Comparison of ENCODE assay signal across 9 cellular contexts in the genomic region with DNA sequence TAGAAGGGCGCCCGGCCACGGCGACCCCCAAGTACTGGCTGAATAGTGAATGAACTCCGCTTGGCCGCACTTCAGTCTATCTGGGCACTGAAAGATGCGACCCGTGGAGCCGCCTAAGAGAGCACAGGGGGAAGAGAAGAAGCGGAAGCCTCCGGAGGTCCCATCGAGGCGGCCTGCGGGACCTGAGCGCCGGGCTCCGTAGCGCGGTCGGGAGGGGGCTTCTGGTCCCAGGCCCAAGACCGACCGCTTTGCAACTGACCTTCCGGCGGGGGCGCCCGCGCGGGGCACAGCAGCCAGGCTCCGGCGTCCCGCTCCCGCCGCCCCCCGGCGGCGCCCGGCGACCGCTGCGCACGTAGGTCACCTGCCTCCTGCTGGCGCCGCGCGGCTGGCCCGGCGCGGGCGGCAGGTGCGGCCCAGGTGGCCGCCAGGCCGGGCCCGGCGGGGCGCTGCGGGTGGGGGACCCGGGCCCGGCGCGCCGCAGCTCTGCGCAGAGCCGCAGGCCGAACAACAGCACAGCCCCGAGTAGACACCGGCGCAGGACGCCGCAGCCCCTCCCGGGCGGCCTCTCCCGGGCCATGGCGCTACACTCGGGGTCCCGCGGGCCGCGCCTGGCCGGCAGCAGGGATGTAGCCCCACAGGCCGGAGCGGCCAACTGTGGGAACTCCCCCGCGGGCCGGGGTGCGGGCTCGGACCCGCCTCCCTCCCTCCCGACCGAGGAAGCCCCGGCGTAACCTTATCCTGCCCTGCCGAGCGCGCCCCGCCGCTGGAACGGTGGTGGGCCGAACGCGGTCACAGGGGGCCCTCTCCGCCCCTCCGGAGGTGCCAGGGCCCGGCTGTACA. TPM values are rescaled to one million over a fixed set of nuclear protein-coding genes. Genes with fewer than 3 reads are reported as not detected.
DNase-seq lines count a peak whose midpoint lies in the region; ATAC-seq and TF ChIP-seq lines count a peak whose summit lies in the region.
"Had no signal": no experiment of that assay in that cellular context is flagged by ENCODE, and none has a peak within 500 bp of the region (broad histone marks: within the 10 kb centered on the region; RNA-seq: fewer than 3 reads in every experiment).

A gene with protein sequence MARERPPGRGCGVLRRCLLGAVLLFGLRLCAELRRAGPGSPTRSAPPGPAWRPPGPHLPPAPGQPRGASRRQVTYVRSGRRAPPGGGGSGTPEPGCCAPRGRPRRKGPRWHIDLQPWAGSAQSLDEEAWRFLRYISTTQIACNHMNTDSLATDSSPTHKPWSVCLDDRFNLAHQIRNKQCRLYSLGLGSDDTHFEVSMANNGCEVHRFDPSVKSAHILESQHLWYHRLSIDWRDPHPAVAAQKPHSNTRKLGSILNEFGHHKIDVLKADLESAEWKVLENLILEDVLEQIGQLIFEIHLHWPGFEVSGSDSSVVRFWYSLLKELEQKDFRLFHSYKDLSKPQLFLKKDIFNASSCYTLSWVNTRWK (minus strand): TSS at position 654 of the 840 bp plus-strand sequence. CDS start 77 bp downstream, at position 577.

- H3K79me2 ChIP-seq in mammary epithelial cell (ENCODE audit: insufficient read depth, low read length), result no peaks in the 10 kb centered on the region

- H3K36me3 Mint-ChIP-seq in CD8-positive, alpha-beta memory T cell, result no peaks in the 10 kb centered on the region

- peak within 1 kb of the TSS; percentile 76 to 92 (median 84) for H3K4me3 Mint-ChIP-seq in CD8-positive, alpha-beta memory T cell

- CTCF ChIA-PET in CD8-positive, alpha-beta memory T cell (lab: Charles Lee), result interaction anchor here (0.9 to 1.2 kb wide), 2 partner anchors 10 to 12 kb away, joined by 3 read pairs; no protein-coding TSS in a partner anchor
- CTCF ChIA-PET in mammary epithelial cell (lab: Charles Lee; ENCODE audit: low non-redundant PET), result no interaction called here

- no peaks in the 10 kb centered on the region for H3K36me3 ChIP-seq in CD8-positive, alpha-beta memory T cell (ENCODE audit: insufficient read depth, low read length)
- no peaks in the 10 kb centered on the region for H3K36me3 ChIP-seq in mammary epithelial cell (ENCODE audit: insufficient read depth, low read length)
- H3K36me3 ChIP-seq: neutrophil had no signal

- H2AFZ ChIP-seq in mammary epithelial cell (ENCODE audit: low read depth, low read length), result peak within 1 kb of the TSS; percentile 39

- peak in 2 of 5 donors; percentile 2 to 38 for DNase-seq in CD8-positive, alpha-beta memory T cell
- peak; percentile 37 for DNase-seq in HuH-7.5 (ENCODE audit: low spot score)
- DNase-seq in mammary epithelial cell, result no peak
- peak; percentile 77 for DNase-seq in left kidney (ENCODE audit: low read depth, low spot score)
- no peak for DNase-seq in NCI-H1092 (lab: John Stamatoyannopoulos, UW)

- peaks cover 10 to 14% (median 14%) of the 10 kb centered on the region in 3 donors for H3K4me1 Mint-ChIP-seq in CD8-positive, alpha-beta memory T cell

- no TSS peak for BruUV-seq in mammary epithelial cell (replicated peaks; lab: Mats Ljungman, UMichigan)

- no peaks in the 10 kb centered on the region for H3K9me3 ChIP-seq in CD8-positive, alpha-beta memory T cell (ENCODE audit: low read length)
- no peaks in the 10 kb centered on the region for H3K9me3 ChIP-seq in mammary epithelial cell (replicated peaks; ENCODE audit: insufficient read depth, low read length)
- H3K9me3 ChIP-seq: neutrophil had no signal

- 7% methylated on average over 11 of the region's 103 CpGs for WGBS in mammary epithelial cell (ENCODE audit: low coverage, missing lambda C conversion rate)

- H3K9ac ChIP-seq in mammary epithelial cell (ENCODE audit: insufficient read depth, low read length), result no peak within 1 kb of the TSS

- no peak for TF ChIP-seq CTCF in mammary epithelial cell (conservative IDR thresholded peaks at IDR 0.05 in 1 of 2, IDR thresholded peaks at IDR 0.05 in 1 of 2; ENCODE audit: extremely low read depth in 1 of 2, insufficient read depth in 1 of 2, low read depth in 1 of 2, low read length in 2 of 2)

- intact Hi-C loops in mammary epithelial cell (cut with micrococcal nuclease), result no loop called here

- H3K4me2 ChIP-seq in mammary epithelial cell (ENCODE audit: insufficient read depth, low read depth, low read length), result peak within 1 kb of the TSS; percentile 71

- peak within 1 kb of the TSS in 3 of 8 donors; percentile 47 to 81 (median 75) for H3K27ac Mint-ChIP-seq in CD8-positive, alpha-beta memory T cell

- peaks cover 5% of the 10 kb centered on the region for H3K27me3 ChIP-seq in CD8-positive, alpha-beta memory T cell (ENCODE audit: insufficient read depth, low read length, poor library complexity, severe bottlenecking)
- H3K27me3 ChIP-seq in mammary epithelial cell (ENCODE audit: insufficient read depth, low read length), result peaks cover 31% of the 10 kb centered on the region

- peak within 1 kb of the TSS; percentile 20 for H3K4me3 ChIP-seq in CD8-positive, alpha-beta memory T cell (ENCODE audit: low read length)
- peak within 1 kb of the TSS in 2 of 3 experiments; percentile 22 to 24 for H3K4me3 ChIP-seq in mammary epithelial cell (replicated peaks in 1 of 3; ENCODE audit: insufficient read depth in 1 of 3, low read depth in 2 of 3, low read length in 3 of 3)

- ATAC-seq in HG03520 (IDR thresholded peaks at IDR 0.05; ENCODE audit: unreplicated experiment), result no peak
- ATAC-seq in GM19023 (IDR thresholded peaks at IDR 0.05; ENCODE audit: unreplicated experiment), result no peak

- H3K9me3 Mint-ChIP-seq in CD8-positive, alpha-beta memory T cell, result peaks cover 0 to 3% (median 0%) of the 10 kb centered on the region in 5 donors

- dilution Hi-C loops in mammary epithelial cell (cut with HindIII; ENCODE audit: low sequenced_read_pairs), result no loop called here

- peaks cover 15 to 62% of the 10 kb centered on the region in 2 donors for H3K27me3 Mint-ChIP-seq in CD8-positive, alpha-beta memory T cell

- no peaks in the 10 kb centered on the region for H4K20me1 ChIP-seq in mammary epithelial cell (ENCODE audit: insufficient read depth, low read length)

- in situ Hi-C loops in mammary epithelial cell (cut with MboI; ENCODE audit: low sequenced_read_pairs in 2 of 2), result no loop called here

- POLR2A ChIA-PET in CD8-positive, alpha-beta memory T cell (lab: Charles Lee), result no interaction called here

- no peaks in the 10 kb centered on the region for H3K4me1 ChIP-seq in CD8-positive, alpha-beta memory T cell (ENCODE audit: insufficient read depth, low read length)
- H3K4me1 ChIP-seq in mammary epithelial cell (ENCODE audit: insufficient read depth, low read length), result no peaks in the 10 kb centered on the region

- no peak within 1 kb of the TSS for H3K27ac ChIP-seq in CD8-positive, alpha-beta memory T cell (ENCODE audit: low read depth, low read length)
- no peak within 1 kb of the TSS for H3K27ac ChIP-seq in mammary epithelial cell (ENCODE audit: insufficient read depth, low read depth, low read length)
- H3K27ac ChIP-seq in temporal lobe (ENCODE audit: low read depth, low read length), result peak within 1 kb of the TSS; percentile 80
- H3K27ac ChIP-seq: neutrophil had no signal

RNA-seq across cellular contexts. Expression of the gene that starts here (rescaled TPM):
- under 1 TPM in 1 of 2 experiments, not detected in 1; 0.35 TPM for total RNA-seq in CD8-positive, alpha-beta memory T cell
- 0.98 TPM for polyA plus RNA-seq in CD8-positive, alpha-beta memory T cell
- not detected for total RNA-seq in mammary epithelial cell
- polyA plus RNA-seq in mammary epithelial cell, result not detected
- polyA minus RNA-seq in mammary epithelial cell, result not detected
- 0.98 TPM for total RNA-seq in temporal lobe

Comparison
In these comparisons a context has a peak if more than half of its experiments do, and no peak if none do; other contexts are left out.
1. DNase-seq: peak in HuH-7.5 (single experiment) and left kidney (single experiment); none in mammary epithelial cell (single experiment) and NCI-H1092 (single experiment).